11 cellular contexts compared by ENCODE assay signal in the genomic region with DNA sequence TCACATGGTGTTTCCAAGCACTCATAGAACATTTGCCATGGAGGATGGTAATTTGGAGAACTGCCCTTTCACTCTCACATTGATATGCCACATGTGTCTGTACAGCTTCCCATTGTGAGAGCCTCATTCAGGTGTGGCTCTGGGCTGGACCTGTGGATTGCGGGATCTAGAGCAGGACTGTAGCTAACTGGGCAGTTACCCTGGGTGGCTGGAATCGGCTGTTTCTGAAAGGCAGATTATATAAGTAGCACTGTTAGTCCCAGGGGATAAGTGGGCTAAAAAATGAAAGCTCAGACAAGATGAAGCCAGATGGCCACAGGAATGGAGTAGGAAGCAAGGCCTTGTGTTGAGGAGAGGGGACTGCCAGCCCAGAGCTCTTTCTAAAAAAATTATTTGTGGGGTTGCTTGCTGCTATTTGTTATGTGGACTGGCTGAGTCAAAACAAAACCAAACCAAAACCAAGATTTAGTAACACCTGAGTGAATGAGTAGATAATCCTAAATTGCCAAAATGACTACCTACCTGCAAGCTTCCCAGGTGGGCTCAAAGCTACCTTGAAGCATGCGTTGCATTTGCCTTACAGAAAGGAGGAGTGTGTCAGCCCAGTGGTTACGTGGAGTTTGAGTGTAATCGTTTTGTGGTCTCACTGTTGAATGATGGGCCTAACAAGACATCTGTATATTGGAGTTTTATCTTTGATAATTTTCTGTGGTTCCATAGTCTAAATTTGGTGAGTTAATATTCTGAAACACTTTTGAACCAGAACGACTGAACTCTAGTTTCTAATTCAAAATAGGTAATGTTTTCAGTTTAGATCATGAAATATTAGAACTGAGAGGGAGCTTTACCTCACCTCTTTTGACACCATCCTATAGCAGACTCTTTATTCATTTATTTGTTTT. TPM values are rescaled to one million over a fixed set of nuclear protein-coding genes. Genes with fewer than 3 reads are reported as not detected.
DNase-seq lines count a peak whose midpoint lies in the region; ATAC-seq and TF ChIP-seq lines count a peak whose summit lies in the region.
"Had no signal": no experiment of that assay in that cellular context is flagged by ENCODE, and none has a peak within 500 bp of the region (broad histone marks: within the 10 kb centered on the region; RNA-seq: fewer than 3 reads in every experiment).

No MANE protein-coding gene starts in this region.

- ATAC-seq in GM18498 (IDR thresholded peaks at IDR 0.05; ENCODE audit: unreplicated experiment) (peak; percentile 75), GM21360 (IDR thresholded peaks at IDR 0.05; ENCODE audit: unreplicated experiment) (peak; percentile 73), HG03139 (IDR thresholded peaks at IDR 0.05; ENCODE audit: unreplicated experiment) (peak; percentile 68)

- DNase-seq in fibroblast of the aortic adventitia (ENCODE audit: low read depth) (peak; percentile 34), SIG-M5 (lab: John Stamatoyannopoulos, UW) (no peak), NCI-H2081 (lab: John Stamatoyannopoulos, UW) (no peak), H4 (ENCODE audit: low spot score) (no peak), HUDEP-2 (lab: John Stamatoyannopoulos, UW; ENCODE audit: unreplicated experiment in 76 of 76) (no peak)
- DNase-seq: central memory CD4-positive, alpha-beta T cell; immature natural killer cell; NCI-H1436 treated with DMSO at 0.1 percent for 48 hours had no signal

- no peak for TF ChIP-seq CTCF in fibroblast of the aortic adventitia (IDR thresholded peaks at IDR 0.05; ENCODE audit: insufficient read depth, low read length)

- no peak overlapping the region for H3K4me3 ChIP-seq in fibroblast of the aortic adventitia (ENCODE audit: low read depth, low read length)

RNA-seq across cellular contexts. Expression of a gene that starts 58.0 kb away (rescaled TPM):
- 69.2 and 95.1 TPM in 2 replicates for total RNA-seq in fibroblast of the aortic adventitia (ENCODE audit: low replicate concordance)
- total RNA-seq in H4 (2014; rRNA removed; shearing (Covaris generic)): 7.7 and 7.9 TPM in 2 replicates

RNA-seq across cellular contexts. Expression of a gene that starts 58.8 kb away (rescaled TPM):
- 120 and 207 TPM in 2 replicates for total RNA-seq in fibroblast of the aortic adventitia (ENCODE audit: low replicate concordance)
- total RNA-seq in H4 (2014; rRNA removed; shearing (Covaris generic)): 21.5 and 28.3 TPM in 2 replicates
